In the genomic region with DNA sequence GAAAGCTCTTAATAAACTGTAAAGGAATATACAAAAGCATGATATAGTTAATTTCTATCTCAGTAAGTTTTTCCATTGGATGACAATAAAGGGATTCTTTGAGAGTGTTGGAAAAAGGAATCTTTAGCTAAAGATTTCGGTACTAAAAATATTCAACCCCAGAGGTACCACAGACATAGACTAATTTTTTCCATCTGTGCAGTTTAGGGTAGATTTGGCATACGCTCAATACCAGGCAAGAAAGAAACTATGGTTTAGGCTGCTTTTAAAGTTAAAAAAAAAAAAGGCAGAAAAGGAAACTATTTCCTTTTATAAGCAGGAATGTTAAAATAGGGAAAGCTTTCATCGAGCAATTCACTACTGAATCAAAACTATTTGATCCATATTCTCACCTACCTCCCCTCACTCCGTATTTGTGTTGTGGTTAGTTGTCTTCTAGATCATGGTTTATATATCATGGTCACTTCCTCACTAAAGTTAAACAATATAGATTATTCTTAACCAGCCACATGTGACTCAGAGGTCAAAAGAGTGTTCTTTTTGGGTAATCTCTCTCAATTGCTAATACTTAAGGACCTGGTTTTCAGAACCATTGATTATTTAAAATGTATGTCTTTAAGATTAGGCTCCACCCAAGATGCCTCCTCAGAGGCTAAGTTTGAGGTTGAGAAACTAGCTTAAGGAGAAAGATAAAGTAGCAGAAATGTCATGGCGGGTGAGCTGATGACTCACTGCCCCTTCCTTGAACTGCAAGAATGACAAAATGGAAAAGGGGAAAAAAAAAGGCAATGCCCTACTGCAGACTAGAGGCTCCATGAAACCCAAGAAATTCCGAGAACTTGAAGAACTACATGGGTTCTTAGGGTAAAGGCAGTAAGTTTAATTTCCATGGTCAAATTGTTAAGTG, we compare ENCODE assay signal across 9 cellular contexts. TPM values are rescaled to one million over a fixed set of nuclear protein-coding genes. Genes with fewer than 3 reads are reported as not detected.
DNase-seq lines count a peak whose midpoint lies in the region; ATAC-seq, FAIRE-seq and TF ChIP-seq lines count a peak whose summit lies in the region.
"Not testable (repeated sequence)": the region's sequence is repeated elsewhere in the genome, so short reads cannot be mapped to it uniquely, and the experiment has no call there.
"Had no signal": no experiment of that assay in that cellular context is flagged by ENCODE, and none has a peak within 500 bp of the region (broad histone marks: within the 10 kb centered on the region; RNA-seq: fewer than 3 reads in every experiment).

No MANE protein-coding gene starts in this region.

- not testable (repeated sequence) for H2AK5ac ChIP-seq in IMR-90 (ENCODE audit: low read depth, low read length)

- not testable (repeated sequence) for H3K79me1 ChIP-seq in IMR-90 (ENCODE audit: low read depth in 1 of 2, low read length in 2 of 2)

- WGBS in IMR-90 (ENCODE audit: extremely low coverage in 2 of 2, insufficient read length in 1 of 2), 2 experiments = no CpG with 5 or more reads among the region's 6 CpGs
- WGBS in K562 (ENCODE audit: insufficient coverage, low coverage, missing lambda C conversion rate) = no CpG with 5 or more reads among the region's 6 CpGs

- not testable (repeated sequence) for H3K18ac ChIP-seq in IMR-90 (ENCODE audit: low read depth, low read length)

- H2BK20ac ChIP-seq in IMR-90 (ENCODE audit: low read depth, low read length) = not testable (repeated sequence)

- H3K9ac ChIP-seq in IMR-90 (ENCODE audit: low read depth, low read length); K562 (ENCODE audit: insufficient read depth in 1 of 2, low read depth in 2 of 2, low read length in 2 of 2): not testable (repeated sequence)

- CTCF ChIA-PET in IMR-90 (lab: Yijun Ruan, JAX); K562 (lab: Yijun Ruan, JAX; ENCODE audit: low intra/inter-chr PET ratio): not testable (repeated sequence)

- not testable (repeated sequence) for H2BK15ac ChIP-seq in IMR-90 (ENCODE audit: low read depth, low read length)

- not testable (repeated sequence) for H3K4me3 ChIP-seq in IMR-90 (ENCODE audit: insufficient read depth, low read depth, low read length); K562; lower lobe of right lung; thoracic aorta

- H4K20me1 ChIP-seq in IMR-90 (ENCODE audit: insufficient read depth, low read length); K562 (replicated peaks; ENCODE audit: control insufficient read depth, insufficient read depth, low read length): not testable (repeated sequence)

- ATAC-seq in IMR-90 (ENCODE audit: low read depth) (peak; percentile 84), SK-N-SH treated with all-trans-retinoic acid at 6 μM for 48 hours (peak; percentile 92), K562 (peak; percentile 95), lower lobe of right lung (peak; percentile 61 to 62), sciatic nerve (peak; percentile 65), thoracic aorta (ENCODE audit: insufficient number of reproducible peaks, low FRiP score, low read depth) (peak; percentile 73)
- peak; percentile 74 for ATAC-seq in activated T-helper 17 cell treated with anti-CD3 and anti-CD28 coated beads, Interleukin-2, amount 50 U/mL, for 72 hours (replicated peaks)

- not testable (repeated sequence) for H3K14ac ChIP-seq in IMR-90 (replicated peaks; ENCODE audit: low read depth, low read length)

- not testable (repeated sequence) for H3K36me3 Mint-ChIP-seq in activated T-helper 17 cell treated with anti-CD3 and anti-CD28 coated beads, Interleukin-2, amount 50 U/mL, for 72 hours (ENCODE audit: low read depth)

- not testable (repeated sequence) for TF ChIP-seq RAD21 in IMR-90 (IDR thresholded peaks at IDR 0.05; ENCODE audit: low read length); K562 (CRISPR knock-in tag; conservative IDR thresholded peaks at IDR 0.05 in 1 of 2, IDR thresholded peaks at IDR 0.05 in 1 of 2)

- not testable (repeated sequence) for H3K27me3 ChIP-seq in IMR-90 (ENCODE audit: control insufficient read depth, insufficient read depth, low read length); K562 (ENCODE audit: control insufficient read depth in 2 of 2, insufficient read depth in 2 of 2, low read length in 2 of 2); lower lobe of right lung (ENCODE audit: low read depth); thoracic aorta (replicated peaks; ENCODE audit: insufficient read depth)

- DNase-seq in IMR-90; K562 (ENCODE audit: extremely low read depth in 1 of 4, low spot score in 3 of 4); lower lobe of right lung; sciatic nerve (ENCODE audit: low spot score); thoracic aorta (ENCODE audit: low spot score): not testable (repeated sequence)

- FAIRE-seq in K562 (lab: Jason Lieb, UNC) = not testable (repeated sequence)

- not testable (repeated sequence) for H3K79me2 ChIP-seq in K562 (ENCODE audit: control insufficient read depth, insufficient read depth, low read length)

- H3K4me2 ChIP-seq in IMR-90 (ENCODE audit: low read depth, low read length); K562 (ENCODE audit: insufficient read depth, low read length): not testable (repeated sequence)

- H2BK5ac ChIP-seq in IMR-90 (ENCODE audit: low read depth, low read length, poor library complexity, severe bottlenecking) = not testable (repeated sequence)

- H4K8ac ChIP-seq in IMR-90 (ENCODE audit: low read depth in 2 of 2, low read length in 2 of 2) = not testable (repeated sequence)

- not testable (repeated sequence) for H3K56ac ChIP-seq in IMR-90 (ENCODE audit: extremely low read depth, insufficient read depth, low read length)

- H3K4me1 ChIP-seq in IMR-90 (ENCODE audit: control insufficient read depth, insufficient read depth, low read length); K562 (replicated peaks in 1 of 2; ENCODE audit: control insufficient read depth in 2 of 2, insufficient read depth in 2 of 2, low read length in 2 of 2); lower lobe of right lung; thoracic aorta (ENCODE audit: control insufficient read depth in 1 of 2, low read depth in 2 of 2): not testable (repeated sequence)

- H3K9me3 ChIP-seq in IMR-90 (ENCODE audit: control insufficient read depth, insufficient read depth, low read length); K562 (replicated peaks; ENCODE audit: control insufficient read depth, insufficient read depth, low read depth, low read length); lower lobe of right lung; thoracic aorta: not testable (repeated sequence)

- not testable (repeated sequence) for H3K27me3 Mint-ChIP-seq in activated T-helper 17 cell treated with anti-CD3 and anti-CD28 coated beads, Interleukin-2, amount 50 U/mL, for 72 hours

- POLR2A ChIA-PET in IMR-90 (lab: Charles Lee; ENCODE audit: unreplicated experiment); K562 (lab: Yijun Ruan, JAX): not testable (repeated sequence)

- not testable (repeated sequence) for TF ChIP-seq POLR2A in IMR-90 (IDR thresholded peaks at IDR 0.05; ENCODE audit: low read depth, low read length); K562 (conservative IDR thresholded peaks at IDR 0.05)

- dilution Hi-C loops in IMR-90 (cut with HindIII; ENCODE audit: low sequenced_read_pairs, unreplicated experiment) = not testable (repeated sequence)

- not testable (repeated sequence) for H2AK9ac ChIP-seq in IMR-90 (replicated peaks; ENCODE audit: low read depth, low read length, poor library complexity)

- in situ Hi-C loops in IMR-90 (cut with MboI; ENCODE audit: low sequenced_read_pairs); K562 (cut with MboI): not testable (repeated sequence)

- H3K36me3 ChIP-seq in IMR-90 (ENCODE audit: control insufficient read depth, insufficient read depth, low read length); K562 (ENCODE audit: control insufficient read depth, insufficient read depth, low read length); lower lobe of right lung; thoracic aorta: not testable (repeated sequence)

- not testable (repeated sequence) for TF ChIP-seq CTCF in IMR-90 (conservative IDR thresholded peaks at IDR 0.05; ENCODE audit: low read depth, low read length); K562 (IDR thresholded peaks at IDR 0.05 in 2 of 3, conservative IDR thresholded peaks at IDR 0.05 in 1 of 3; ENCODE audit: insufficient read depth in 2 of 3, low read depth in 1 of 3, low read length in 3 of 3); lower lobe of right lung (IDR thresholded peaks at IDR 0.05); thoracic aorta (IDR thresholded peaks at IDR 0.05)

- H4K91ac ChIP-seq in IMR-90 (ENCODE audit: insufficient read depth, low read depth, low read length) = not testable (repeated sequence)

- not testable (repeated sequence) for H3K4me1 Mint-ChIP-seq in activated T-helper 17 cell treated with anti-CD3 and anti-CD28 coated beads, Interleukin-2, amount 50 U/mL, for 72 hours

- H3K27ac Mint-ChIP-seq in activated T-helper 17 cell treated with anti-CD3 and anti-CD28 coated beads, Interleukin-2, amount 50 U/mL, for 72 hours = not testable (repeated sequence)

- not testable (repeated sequence) for H3K23ac ChIP-seq in IMR-90 (ENCODE audit: low read depth, low read length)

- BruUV-seq in IMR-90 (replicated peaks; lab: Mats Ljungman, UMichigan); K562 (replicated peaks; lab: Mats Ljungman, UMichigan): not testable (repeated sequence)

- H2AFZ ChIP-seq in IMR-90 (replicated peaks; ENCODE audit: low read length, poor library complexity); K562 (ENCODE audit: low read depth, low read length): not testable (repeated sequence)

- H3K9me3 Mint-ChIP-seq in activated T-helper 17 cell treated with anti-CD3 and anti-CD28 coated beads, Interleukin-2, amount 50 U/mL, for 72 hours = not testable (repeated sequence)

- not testable (repeated sequence) for H3K4me3 Mint-ChIP-seq in activated T-helper 17 cell treated with anti-CD3 and anti-CD28 coated beads, Interleukin-2, amount 50 U/mL, for 72 hours

- not testable (repeated sequence) for H4K5ac ChIP-seq in IMR-90 (ENCODE audit: low read depth, low read length)

- H3K27ac ChIP-seq in IMR-90 (ENCODE audit: insufficient read depth, low read length); K562 (ENCODE audit: extremely low read depth, low read depth, low read length); lower lobe of right lung; thoracic aorta: not testable (repeated sequence)

- not testable (repeated sequence) for H3K4ac ChIP-seq in IMR-90 (ENCODE audit: low read depth, low read length)

- not testable (repeated sequence) for H3K9me1 ChIP-seq in IMR-90 (ENCODE audit: insufficient read depth, low read length); K562 (ENCODE audit: control insufficient read depth, insufficient read depth, low read length)

- intact Hi-C loops in IMR-90 (cut with micrococcal nuclease); K562 (cut with micrococcal nuclease); lower lobe of right lung (cut with DNase I); sciatic nerve (cut with DNase I): not testable (repeated sequence)

- H2BK120ac ChIP-seq in IMR-90 (ENCODE audit: low read depth, low read length) = not testable (repeated sequence)

- not testable (repeated sequence) for TF ChIP-seq EP300 in K562 (IDR thresholded peaks at IDR 0.05; ENCODE audit: low read length)

RNA-seq across cellular contexts. Expression of a gene that starts 20.0 kb away (rescaled TPM):
- 0.72 and 0.83 TPM in 2 replicates for total RNA-seq in IMR-90 (2012; rRNA removed)
- 1.4 and 1.8 TPM in 2 replicates for polyA plus RNA-seq in IMR-90 (2012; rRNA removed)
- polyA plus RNA-seq in IMR-90 (2012; cell fraction: cytosol; rRNA removed) = 0.15 and 0.79 TPM in 2 replicates
- 0.16 and 1.0 TPM in 2 replicates for polyA plus RNA-seq in IMR-90 (2012; cell fraction: nucleus; rRNA removed; ENCODE audit: low replicate concordance)
- 10 to 100 TPM; 11.7 to 11.8 TPM for total RNA-seq in activated T-helper 17 cell treated with anti-CD3 and anti-CD28 coated beads, Interleukin-2, amount 50 U/mL, for 72 hours
- 4.3 and 10.5 TPM in 2 replicates for total RNA-seq in K562 (2011; cell fraction: chromatin; rRNA removed; ENCODE audit: low replicate concordance)
- total RNA-seq in K562 (2011; cell fraction: nucleolus; rRNA removed) = 2.3 and 5.1 TPM in 2 replicates
- total RNA-seq in K562 (2011; cell fraction: nucleoplasm; rRNA removed) = 8.2 and 10.0 TPM in 2 replicates
- total RNA-seq in K562 (2014; rRNA removed) = 12.7 and 15.7 TPM in 2 replicates
- 19.6 and 22.3 TPM in 2 replicates for total RNA-seq in K562 (2014; rRNA removed; fragmentation: Illumina TruSeq; extraction: Trizol)
- 17.0 and 17.1 TPM in 2 replicates for total RNA-seq in K562 (2015; rRNA removed; fragmentation: Illumina TruSeq; extraction: Trizol)
- 15.5 and 20.7 TPM in 2 replicates for total RNA-seq in K562 (2021)
- polyA plus RNA-seq in K562 (2011; rRNA removed) = 26.6 and 33.1 TPM in 2 replicates
- polyA plus RNA-seq in K562 (2011; cell fraction: cytosol; rRNA removed) = 6.8 and 14.5 TPM in 2 replicates
- 10.9 and 16.2 TPM in 2 replicates for polyA plus RNA-seq in K562 (2011; cell fraction: nucleus; rRNA removed)
- polyA plus RNA-seq in K562 (2012) = 17.2 and 17.4 TPM in 2 replicates
- polyA plus RNA-seq in K562 (2014; fragmentation: Illumina TruSeq; extraction: Trizol) = 29.4 and 43.5 TPM in 2 replicates
- polyA plus RNA-seq in K562 (2014; fragmentation: Nextera tagmentation; extraction: Ambion mirVana) = 1 to 10 TPM; 4.5 to 6.6 TPM
- polyA plus RNA-seq in K562 (2014; rRNA removed) = 21.2 and 30.6 TPM in 2 replicates
- 14.0 and 19.5 TPM in 2 replicates for polyA minus RNA-seq in K562 (2011; rRNA and poly(A)+ RNA removed)
- 5.1 and 11.2 TPM in 2 replicates for polyA minus RNA-seq in K562 (2011; cell fraction: cytosol; rRNA and poly(A)+ RNA removed)
- polyA minus RNA-seq in K562 (2011; cell fraction: nucleus; rRNA and poly(A)+ RNA removed) = 1.9 and 3.8 TPM in 2 replicates
- not detected for total RNA-seq in lower lobe of right lung
- not detected for total RNA-seq in sciatic nerve
- not detected for total RNA-seq in thoracic aorta
- total RNA-seq: CD4-positive, CD25-positive, alpha-beta regulatory T cell had no signal
- polyA plus RNA-seq: CD8-positive, alpha-beta memory T cell had no signal
